9 cellular contexts compared by ENCODE assay signal in genomic region chr11:126063510-126063858, GRCh38. TPM values are rescaled to one million over a fixed set of nuclear protein-coding genes. Genes with fewer than 3 reads are reported as not detected.
A peak's percentile ranks its signal among the peaks of the same experiment; 100 is the strongest.
DNase-seq lines count a peak whose midpoint lies in the region; ATAC-seq and TF ChIP-seq lines count a peak whose summit lies in the region.
"Had no signal": no experiment of that assay in that cellular context is flagged by ENCODE, and none has a peak within 500 bp of the region (broad histone marks: within the 10 kb centered on the region; RNA-seq: fewer than 3 reads in every experiment).

No MANE protein-coding gene starts in this region.

- H3K4me2 ChIP-seq in hepatocyte (peak overlapping the region; percentile 93), skeletal muscle satellite cell (ENCODE audit: low read length) (peak overlapping the region; percentile 99)

- ATAC-seq in HG02981 (IDR thresholded peaks at IDR 0.05; ENCODE audit: unreplicated experiment) (no peak), HG03159 (IDR thresholded peaks at IDR 0.05; ENCODE audit: unreplicated experiment) (no peak)

- peaks cover 19% of the 10 kb centered on the region for H3K79me2 ChIP-seq in hepatocyte

- no peaks in the 10 kb centered on the region for H3K9me2 ChIP-seq in hepatocyte (replicated peaks; ENCODE audit: insufficient read depth)

- H3K27ac ChIP-seq in hepatocyte: no peak overlapping the region

- no peaks in the 10 kb centered on the region for H4K20me1 ChIP-seq in hepatocyte (ENCODE audit: insufficient read depth, poor library complexity, severe bottlenecking)

- no peaks in the 10 kb centered on the region for H3K36me3 ChIP-seq in HAP-1 (replicated peaks)
- H3K36me3 ChIP-seq in hepatocyte (replicated peaks; ENCODE audit: insufficient read depth, low read depth): no peaks in the 10 kb centered on the region
- H3K36me3 ChIP-seq in skeletal muscle satellite cell (ENCODE audit: insufficient read depth, low read length): no peaks in the 10 kb centered on the region
- H3K36me3 ChIP-seq: adrenal gland had no signal

- no peaks in the 10 kb centered on the region for H3K9me3 ChIP-seq in HAP-1
- no peaks in the 10 kb centered on the region for H3K9me3 ChIP-seq in hepatocyte (ENCODE audit: low read depth)
- no peaks in the 10 kb centered on the region for H3K9me3 ChIP-seq in skeletal muscle satellite cell (replicated peaks; ENCODE audit: low read length)
- H3K9me3 ChIP-seq: adrenal gland had no signal

- WGBS in hepatocyte (ENCODE audit: low lambda C conversion rate, missing lambda C conversion rate): 33% methylated on average over 9 of the region's 10 CpGs

- in situ Hi-C loops in HAP-1 (cut with MboI; ENCODE audit: low sequenced_read_pairs): no loop called here

- peak overlapping the region; percentile 61 for H2AFZ ChIP-seq in hepatocyte

- DNase-seq in HAP-1 (ENCODE audit: low spot score in 2 of 2) (no peak), hepatocyte (ENCODE audit: low spot score) (no peak), DMS114 treated with DMSO at 0.1 percent for 48 hours (lab: John Stamatoyannopoulos, UW; ENCODE audit: unreplicated experiment) (no peak), NCI-H446 treated with DMSO at 0.1 percent for 48 hours (lab: John Stamatoyannopoulos, UW) (no peak)

- H3K4me3 ChIP-seq in HAP-1 (peak overlapping the region; percentile 49), WI38 (ENCODE audit: low read depth, low read length) (peak overlapping the region; percentile 18), hepatocyte (no peak overlapping the region), skeletal muscle satellite cell (ENCODE audit: low read length) (peak overlapping the region; percentile 78)

- H3K4me1 ChIP-seq in HAP-1 (peaks cover 13% of the 10 kb centered on the region), hepatocyte (ENCODE audit: insufficient read depth) (peaks cover 7% of the 10 kb centered on the region), skeletal muscle satellite cell (ENCODE audit: control insufficient read depth, insufficient read depth, low read length) (peaks cover 6% of the 10 kb centered on the region)

- no peak overlapping the region for H3K9ac ChIP-seq in skeletal muscle satellite cell (ENCODE audit: low read depth, low read length)

- no peaks in the 10 kb centered on the region for H3K27me3 ChIP-seq in HAP-1 (ENCODE audit: low read depth)
- no peaks in the 10 kb centered on the region for H3K27me3 ChIP-seq in hepatocyte
- H3K27me3 ChIP-seq in skeletal muscle satellite cell (ENCODE audit: control insufficient read depth, insufficient read depth, low read length): peaks cover 35% of the 10 kb centered on the region
- H3K27me3 ChIP-seq: adrenal gland had no signal

- TF ChIP-seq CTCF in WI38 (IDR thresholded peaks at IDR 0.05; ENCODE audit: low read depth, low read length) (no peak), hepatocyte (IDR thresholded peaks at IDR 0.05; ENCODE audit: poor library complexity) (no peak)

RNA-seq across cellular contexts. Expression of gene CDON, which starts 0.8 kb away (rescaled TPM):
- 38.0 and 41.9 TPM in 2 replicates for total RNA-seq in hepatocyte
- 17.5 and 25.0 TPM in 2 replicates for polyA plus RNA-seq in hepatocyte
- 3.3 and 8.7 TPM in 2 replicates for total RNA-seq in skeletal muscle satellite cell (2012; rRNA removed)
